Comparison of ENCODE assay signal across 27 cellular contexts in genomic region chr2:46120792-46121565, GRCh38.
"Had no signal": no experiment of that assay in that cellular context is flagged by ENCODE, and none has a peak within 500 bp of the region (broad histone marks: within the 10 kb centered on the region; RNA-seq: fewer than 3 reads in every experiment).

No MANE protein-coding gene starts in this region.

- H3K27me3 ChIP-seq: adrenal gland, body of pancreas, neutrophil had no signal

- DNase-seq: activated CD4-positive, alpha-beta T cell treated with anti-CD3 and anti-CD28 coated beads for 48 hours; activated CD4-positive, alpha-beta T cell treated with anti-CD3 and anti-CD28 coated beads, Interleukin-2, amount 50 U/mL, for 48 hours; activated CD4-positive, CD25-positive, alpha-beta regulatory T cell; activated CD8-positive, alpha-beta memory T cell treated with anti-CD3 and anti-CD28 coated beads for 24 hours; activated effector memory CD4-positive, alpha-beta T cell treated with Interleukin-2 at 50 U/mL for 16 hours; activated naive CD4-positive, alpha-beta T cell treated with anti-CD3 and anti-CD28 coated beads for 36 hours; activated naive CD8-positive, alpha-beta T cell treated with anti-CD3 and anti-CD28 coated beads for 36 hours; adrenal gland; aorta; body of pancreas; effector CD8-positive, alpha-beta T cell; glutamatergic neuron; hypothalamus; immature natural killer cell; kidney; lower lobe of right lung; mesendoderm; naive B cell; nephron progenitor cell; stimulated activated CD4-positive, alpha-beta T cell treated with anti-CD3 and anti-CD28 coated beads, Interleukin-4, amount 100 ng/mL, for 24 hours; substantia nigra; T-helper 1 cell had no signal

- H3K27ac ChIP-seq: body of pancreas, epithelial cell of prostate, lower lobe of right lung had no signal

- H3K36me3 ChIP-seq: adrenal gland, lower lobe of right lung, neutrophil had no signal

- ATAC-seq: body of pancreas; lower lobe of right lung; sciatic nerve; stimulated activated effector memory CD8-positive, alpha-beta T cell treated with anti-CD3 and anti-CD28 coated beads, Interleukin-12 subunit alpha, Interleukin-12 subunit beta, amount 100 ng/mL, for 72 hours had no signal

- H3K4me3 ChIP-seq: adrenal gland, body of pancreas, lower lobe of right lung, skin epidermis had no signal

- H3K4me1 ChIP-seq: body of pancreas had no signal

- H3K9me3 ChIP-seq: adrenal gland, body of pancreas, lower lobe of right lung, neutrophil had no signal
